Comparison of ENCODE assay signal across 23 cellular contexts in genomic region chr1:50415235-50416149, GRCh38. TPM values are rescaled to one million over a fixed set of nuclear protein-coding genes. Genes with fewer than 3 reads are reported as not detected.
DNase-seq lines count a peak whose midpoint lies in the region; ATAC-seq, FAIRE-seq and TF ChIP-seq lines count a peak whose summit lies in the region.
"Had no signal": no experiment of that assay in that cellular context is flagged by ENCODE, and none has a peak within 500 bp of the region (broad histone marks: within the 10 kb centered on the region; RNA-seq: fewer than 3 reads in every experiment).

No MANE protein-coding gene starts in this region.

- 41% methylated on average over 21 of the region's 56 CpGs for WGBS in HepG2 (ENCODE audit: low lambda C conversion rate)
- 5% methylated on average over 15 of the region's 56 CpGs for WGBS in right lobe of liver (ENCODE audit: insufficient coverage, low coverage, low lambda C conversion rate, missing lambda C conversion rate)

- TF ChIP-seq EP300 in HepG2 (IDR thresholded peaks at IDR 0.05; ENCODE audit: low read depth in 2 of 2, low read length in 2 of 2) (no peak), HepG2 (CRISPR knock-in tag; IDR thresholded peaks at IDR 0.05; ENCODE audit: borderline replicate concordance) (no peak)

- H3K36me3 ChIP-seq in HepG2 (replicated peaks in 1 of 2; ENCODE audit: control insufficient read depth in 1 of 2, insufficient read depth in 2 of 2, low read length in 2 of 2) (no peaks in the 10 kb centered on the region), right lobe of liver (no peaks in the 10 kb centered on the region)
- H3K36me3 ChIP-seq in CD8-positive, alpha-beta memory T cell (ENCODE audit: insufficient read depth, low read length): no peaks in the 10 kb centered on the region
- H3K36me3 ChIP-seq: adrenal gland, BE2C, MG63, upper lobe of right lung had no signal

- no peak overlapping the region for H3K9ac ChIP-seq in HepG2 (ENCODE audit: insufficient read depth, low read depth, low read length)

- TF ChIP-seq RAD21 in HepG2 (CRISPR knock-in tag; IDR thresholded peaks at IDR 0.05): no peak

- CTCF ChIA-PET in HepG2 (lab: Yijun Ruan, JAX; ENCODE audit: low intra/inter-chr PET ratio, low total read pairs): no interaction called here
- CTCF ChIA-PET in CD8-positive, alpha-beta memory T cell (lab: Charles Lee): no interaction called here

- no peak overlapping the region for H3K4me3 ChIP-seq in HepG2 (replicated peaks in 1 of 3; ENCODE audit: insufficient read depth in 1 of 3, low read depth in 2 of 3, low read length in 3 of 3)
- no peak overlapping the region for H3K4me3 ChIP-seq in right lobe of liver
- peak overlapping the region; percentile 47; the same call in 1 of the 2 replicates for H3K4me3 ChIP-seq in iPS-18c (ENCODE audit: insufficient read depth, low read depth, low read length)
- H3K4me3 ChIP-seq in CD8-positive, alpha-beta memory T cell (ENCODE audit: low read length): no peak overlapping the region
- H3K4me3 ChIP-seq: adrenal gland, lung, MG63, upper lobe of right lung had no signal

- H3K4me1 ChIP-seq in HepG2 (ENCODE audit: insufficient read depth, low read length) (peaks cover 11% of the 10 kb centered on the region), right lobe of liver (peaks cover 0 to 17% (median 0%) of the 10 kb centered on the region in 4 donors)
- H3K4me1 ChIP-seq in CD8-positive, alpha-beta memory T cell (ENCODE audit: insufficient read depth, low read length): no peaks in the 10 kb centered on the region
- H3K4me1 ChIP-seq: BE2C, Caco-2 had no signal

- POLR2A ChIA-PET in HepG2 (lab: Yijun Ruan, JAX): no interaction called here
- POLR2A ChIA-PET in CD8-positive, alpha-beta memory T cell (lab: Charles Lee): no interaction called here

- H3K27ac ChIP-seq in HepG2 (ENCODE audit: extremely low read length, insufficient read depth, low read length): no peak overlapping the region
- no peak overlapping the region for H3K27ac ChIP-seq in right lobe of liver
- no peak overlapping the region for H3K27ac ChIP-seq in CD8-positive, alpha-beta memory T cell (ENCODE audit: low read depth, low read length)
- H3K27ac ChIP-seq: adrenal gland, upper lobe of right lung had no signal

- intact Hi-C loops in HepG2 (cut with micrococcal nuclease; ENCODE audit: unreplicated experiment): no loop called here
- intact Hi-C loops in right lobe of liver (cut with DNase I): no loop called here

- H3K27me3 ChIP-seq in HepG2 (ENCODE audit: control insufficient read depth in 1 of 2, insufficient read depth in 2 of 2, low read length in 2 of 2) (peaks cover 14 to 63% of the 10 kb centered on the region in 2 experiments), right lobe of liver (peaks cover 5 to 32% of the 10 kb centered on the region in 2 donors)
- H3K27me3 ChIP-seq in CD8-positive, alpha-beta memory T cell (ENCODE audit: insufficient read depth, low read length, poor library complexity, severe bottlenecking): peaks cover 5% of the 10 kb centered on the region

- ATAC-seq in HepG2: no peak
- ATAC-seq in right lobe of liver: no peak
- no peak for ATAC-seq in GM18861 (IDR thresholded peaks at IDR 0.05; ENCODE audit: unreplicated experiment)
- ATAC-seq: upper lobe of right lung had no signal

- TF ChIP-seq POLR2A in HepG2 (IDR thresholded peaks at IDR 0.05; ENCODE audit: insufficient read depth in 1 of 2, low read depth in 2 of 2, low read length in 2 of 2) (no peak), right lobe of liver (IDR thresholded peaks at IDR 0.05) (no peak)

- BruUV-seq in HepG2 (replicated peaks; lab: Mats Ljungman, UMichigan): no TSS peak

- TF ChIP-seq CTCF in HepG2 (CRISPR knock-in tag; IDR thresholded peaks at IDR 0.05) (no peak), right lobe of liver (IDR thresholded peaks at IDR 0.05) (no peak), brain (conservative IDR thresholded peaks at IDR 0.05) (peak in 1 of 2 experiments; percentile 33), chondrocyte (IDR thresholded peaks at IDR 0.05) (no peak)

- H3K4me1 Mint-ChIP-seq in brain (peaks cover 34% of the 10 kb centered on the region), chondrocyte (ENCODE audit: low read depth) (peaks cover 22% of the 10 kb centered on the region)
- H3K4me1 Mint-ChIP-seq in CD8-positive, alpha-beta memory T cell: peaks cover 23 to 27% (median 24%) of the 10 kb centered on the region in 3 donors

- FAIRE-seq in HepG2 (lab: Jason Lieb, UNC): no peak
- FAIRE-seq: bronchial epithelial cell, kidney had no signal

- H4K20me1 ChIP-seq in HepG2 (ENCODE audit: insufficient read depth, low read length): no peaks in the 10 kb centered on the region

- H3K4me3 Mint-ChIP-seq in brain (peak overlapping the region in 3 of 5 experiments; percentile 23 to 85 (median 56)), chondrocyte (ENCODE audit: unreplicated experiment) (no peak overlapping the region)
- H3K4me3 Mint-ChIP-seq in CD8-positive, alpha-beta memory T cell: no peak overlapping the region

- H2AFZ ChIP-seq in HepG2 (ENCODE audit: low read length): no peak overlapping the region

- H3K27ac Mint-ChIP-seq in brain: no peak overlapping the region
- no peak overlapping the region for H3K27ac Mint-ChIP-seq in chondrocyte (ENCODE audit: unreplicated experiment)
- H3K27ac Mint-ChIP-seq in CD8-positive, alpha-beta memory T cell: no peak overlapping the region

- no peak for DNase-seq in HepG2 (ENCODE audit: low spot score)
- no peak for DNase-seq in right lobe of liver
- peak; percentile 54 for DNase-seq in retina
- no peak for DNase-seq in chondrocyte (ENCODE audit: low spot score)
- DNase-seq in CD8-positive, alpha-beta memory T cell: no peak
- DNase-seq: activated CD4-positive, alpha-beta T cell treated with anti-CD3 and anti-CD28 coated beads, Interleukin-2, amount 50 U/mL, for 4 hours; activated CD8-positive, alpha-beta memory T cell treated with anti-CD3 and anti-CD28 coated beads, Interleukin-2, amount 50 U/mL, for 48 hours; activated gamma-delta T cell; adrenal gland; BE2C; Caco-2; head of caudate nucleus; kidney; MG63; NCI-H1436 treated with DMSO at 0.1 percent for 48 hours; NCI-H524; T-helper 9 cell; upper lobe of right lung had no signal

- H3K79me2 ChIP-seq in HepG2 (ENCODE audit: insufficient read depth, low read length): no peaks in the 10 kb centered on the region

- H3K36me3 Mint-ChIP-seq in brain (no peaks in the 10 kb centered on the region), chondrocyte (ENCODE audit: low read depth) (peaks cover 7% of the 10 kb centered on the region)
- H3K36me3 Mint-ChIP-seq in CD8-positive, alpha-beta memory T cell: peaks cover 0 to 8% (median 0%) of the 10 kb centered on the region in 3 donors

- no peak overlapping the region for H3K4me2 ChIP-seq in HepG2 (ENCODE audit: low read depth, low read length)

- peaks cover 8 to 25% (median 11%) of the 10 kb centered on the region in 5 experiments for H3K9me3 Mint-ChIP-seq in brain
- H3K9me3 Mint-ChIP-seq in chondrocyte (ENCODE audit: low read depth): peaks cover 6% of the 10 kb centered on the region
- H3K9me3 Mint-ChIP-seq in CD8-positive, alpha-beta memory T cell: peaks cover 0 to 14% (median 1%) of the 10 kb centered on the region in 5 donors

- no peaks in the 10 kb centered on the region for H3K9me3 ChIP-seq in HepG2 (ENCODE audit: low read length)
- no peaks in the 10 kb centered on the region for H3K9me3 ChIP-seq in right lobe of liver
- H3K9me3 ChIP-seq in iPS-18c (ENCODE audit: control insufficient read depth, insufficient read depth, low read length): no peaks in the 10 kb centered on the region
- H3K9me3 ChIP-seq in CD8-positive, alpha-beta memory T cell (ENCODE audit: low read length): no peaks in the 10 kb centered on the region
- H3K9me3 ChIP-seq: adrenal gland, BE2C, Caco-2, MG63, upper lobe of right lung had no signal

- in situ Hi-C loops in HepG2 (cut with HindIII; ENCODE audit: extremely low pct_ligation_motif_present, low pct_unique_long_range_greater_than_20kb): no loop called here

- H3K27me3 Mint-ChIP-seq in brain: peaks cover 95% of the 10 kb centered on the region
- H3K27me3 Mint-ChIP-seq in chondrocyte (ENCODE audit: low read depth): peaks cover 69% of the 10 kb centered on the region
- peaks cover 58 to 64% of the 10 kb centered on the region in 2 donors for H3K27me3 Mint-ChIP-seq in CD8-positive, alpha-beta memory T cell

TF ChIP-seq in HepG2, 621 proteins besides CTCF, POLR2A, EP300 and RAD21:
- no peak for TF ChIP-seq TBP (CRISPR knock-in tag; IDR thresholded peaks at IDR 0.05)
- TF ChIP-seq EZH2 (conservative IDR thresholded peaks at IDR 0.05; ENCODE audit: low read depth, low read length): 0 out of 2 replicates have a peak, but pooled peaks have one; percentile 23
- TF ChIP-seq ZNF629 (CRISPR knock-in tag; conservative IDR thresholded peaks at IDR 0.05): peak; percentile 45; the same call in 1 of the 2 replicates
TF ChIP-seq in HepG2: peak in this region for 2.

RNA-seq across cellular contexts. Expression of gene DMRTA2, which starts 7.8 kb away (rescaled TPM):
- total RNA-seq in HepG2 (2016; rRNA removed; fragmentation: Illumina TruSeq; extraction: Trizol) (not detected in 2 replicates), right lobe of liver (not detected), chondrocyte (not detected in 3 replicates)
- not detected in 2 replicates for total RNA-seq in HepG2 (2016; cell fraction: cytosol; rRNA removed; fragmentation: Illumina TruSeq; extraction: Trizol; ENCODE audit: low read depth)
- total RNA-seq in HepG2 (2016; cell fraction: insoluble cytoplasmic fraction; rRNA removed; fragmentation: Illumina TruSeq; extraction: Trizol): not detected in 2 replicates
- total RNA-seq in HepG2 (2016; cell fraction: membrane; rRNA removed; fragmentation: Illumina TruSeq; extraction: Trizol): not detected in 2 replicates
- not detected in 2 replicates for total RNA-seq in HepG2 (2016; cell fraction: nucleus; rRNA removed; fragmentation: Illumina TruSeq; extraction: Trizol)
- polyA plus RNA-seq in HepG2 (2011; rRNA removed) (0.03 TPM in 1 of 2 replicates, not detected in the other), brain (ENCODE audit: insufficient read depth, low read depth, low replicate concordance) (19.7 TPM)
- polyA plus RNA-seq in HepG2 (2011; cell fraction: cytosol; rRNA removed): 0.01 TPM in 1 of 2 replicates, not detected in the other
- not detected in 2 replicates for polyA plus RNA-seq in HepG2 (2011; cell fraction: nucleus; rRNA removed)
- not detected in 2 replicates for polyA plus RNA-seq in HepG2 (2012)
- polyA plus RNA-seq in HepG2 (2016; cell fraction: cytosol; fragmentation: Illumina TruSeq; extraction: Trizol; ENCODE audit: low read depth): 0.05 TPM in 1 of 2 replicates, not detected in the other
- polyA plus RNA-seq in HepG2 (2016; cell fraction: insoluble cytoplasmic fraction; fragmentation: Illumina TruSeq; extraction: Trizol; ENCODE audit: low read depth): not detected in 2 replicates
- polyA plus RNA-seq in HepG2 (2016; cell fraction: membrane; fragmentation: Illumina TruSeq; extraction: Trizol; ENCODE audit: low read depth): not detected in 2 replicates
- not detected in 2 replicates for polyA plus RNA-seq in HepG2 (2016; cell fraction: nucleus; fragmentation: Illumina TruSeq; extraction: Trizol; ENCODE audit: insufficient read depth, low read depth)
- not detected in 2 replicates for polyA minus RNA-seq in HepG2 (2011; rRNA and poly(A)+ RNA removed; ENCODE audit: low replicate concordance)
- polyA minus RNA-seq in HepG2 (2011; cell fraction: cytosol; rRNA and poly(A)+ RNA removed): not detected in 2 replicates
- 0.13 TPM in 1 of 2 replicates, not detected in the other for polyA minus RNA-seq in HepG2 (2011; cell fraction: nucleus; rRNA and poly(A)+ RNA removed)
- not detected for total RNA-seq in CD8-positive, alpha-beta memory T cell
- polyA plus RNA-seq in CD8-positive, alpha-beta memory T cell: not detected
- total RNA-seq: adrenal gland, kidney, upper lobe of right lung had no signal

Comparison
In these comparisons a context has a peak if more than half of its experiments do, and no peak if none do; other contexts are left out.
1. H3K4me3 Mint-ChIP-seq: peak in brain (3 of 5); none in chondrocyte (single experiment) and CD8-positive, alpha-beta memory T cell (0 of 7).